In genomic region chr12:52010692-52011601, GRCh38 we compare ENCODE assay signal across 9 cellular contexts. TPM values are rescaled to one million over a fixed set of nuclear protein-coding genes. Genes with fewer than 3 reads are reported as not detected.
DNase-seq lines count a peak whose midpoint lies in the region; ATAC-seq and TF ChIP-seq lines count a peak whose summit lies in the region.
"Had no signal": no experiment of that assay in that cellular context is flagged by ENCODE, and none has a peak within 500 bp of the region (broad histone marks: within the 10 kb centered on the region; RNA-seq: fewer than 3 reads in every experiment).

No MANE protein-coding gene starts in this region.

- no peak for TF ChIP-seq CTCF in cardiac fibroblast (IDR thresholded peaks at IDR 0.05; ENCODE audit: low read depth, low read length)
- no peak for TF ChIP-seq CTCF in lung (IDR thresholded peaks at IDR 0.05; ENCODE audit: control extremely low read depth, extremely low read depth)
- no peak for TF ChIP-seq CTCF in thoracic aorta (IDR thresholded peaks at IDR 0.05)

- no peaks in the 10 kb centered on the region for H3K9me3 ChIP-seq in lung (ENCODE audit: control insufficient read depth in 2 of 2, insufficient read depth in 1 of 2, low read length in 1 of 2)
- no peaks in the 10 kb centered on the region for H3K9me3 ChIP-seq in thoracic aorta

- CTCF ChIA-PET in activated naive CD4-positive, alpha-beta T cell treated with anti-CD3 and anti-CD28 coated beads, Interleukin-2, amount 10 ng/mL, durations not matched to agents 7 days and 5 days (lab: Charles Lee), result interaction anchor here (11.6 kb wide), 1 partner anchor 9 kb away, joined by 196 read pairs; no protein-coding TSS in a partner anchor

- H3K4me3 Mint-ChIP-seq in activated naive CD4-positive, alpha-beta T cell treated with anti-CD3 and anti-CD28 coated beads, Interleukin-2, amount 10 ng/mL, durations not matched to agents 7 days and 5 days, result no peak overlapping the region

- peaks cover 34% of the 10 kb centered on the region for H3K27me3 Mint-ChIP-seq in activated naive CD4-positive, alpha-beta T cell treated with anti-CD3 and anti-CD28 coated beads, Interleukin-2, amount 10 ng/mL, durations not matched to agents 7 days and 5 days

- ATAC-seq in lung (ENCODE audit: insufficient read depth, low FRiP score) (no peak), thoracic aorta (ENCODE audit: insufficient number of reproducible peaks, low FRiP score, low read depth) (no peak)

- peaks cover 6% of the 10 kb centered on the region for H3K36me3 Mint-ChIP-seq in activated naive CD4-positive, alpha-beta T cell treated with anti-CD3 and anti-CD28 coated beads, Interleukin-2, amount 10 ng/mL, durations not matched to agents 7 days and 5 days

- no peaks in the 10 kb centered on the region for H3K27me3 ChIP-seq in lung (ENCODE audit: control insufficient read depth, insufficient read depth)
- no peaks in the 10 kb centered on the region for H3K27me3 ChIP-seq in thoracic aorta (replicated peaks; ENCODE audit: insufficient read depth)

- peaks cover 0 to 26% of the 10 kb centered on the region in 2 donors for H3K36me3 ChIP-seq in lung (ENCODE audit: control insufficient read depth in 2 of 2, insufficient read depth in 2 of 2, low read length in 2 of 2)
- no peaks in the 10 kb centered on the region for H3K36me3 ChIP-seq in thoracic aorta

- H3K4me1 ChIP-seq in lung (ENCODE audit: control insufficient read depth in 2 of 2, insufficient read depth in 2 of 2, low read length in 2 of 2) (peaks cover 0 to 8% of the 10 kb centered on the region in 2 donors), thoracic aorta (ENCODE audit: control insufficient read depth in 1 of 2, low read depth in 2 of 2) (peaks cover 8 to 34% of the 10 kb centered on the region in 2 donors)

- no peak overlapping the region for H3K27ac Mint-ChIP-seq in activated naive CD4-positive, alpha-beta T cell treated with anti-CD3 and anti-CD28 coated beads, Interleukin-2, amount 10 ng/mL, durations not matched to agents 7 days and 5 days

- H3K9me3 Mint-ChIP-seq in activated naive CD4-positive, alpha-beta T cell treated with anti-CD3 and anti-CD28 coated beads, Interleukin-2, amount 10 ng/mL, durations not matched to agents 7 days and 5 days, result no peaks in the 10 kb centered on the region

- 67 to 70% methylated on average over 8 of the region's 8 CpGs for WGBS in lung, 2 donors

- H3K4me3 ChIP-seq in cardiac fibroblast (replicated peaks in 1 of 2; ENCODE audit: low read depth in 2 of 2, low read length in 2 of 2), result peak overlapping the region; percentile 2 to 22
- H3K4me3 ChIP-seq in lung, result no peak overlapping the region
- H3K4me3 ChIP-seq in thoracic aorta, result peak overlapping the region; percentile 24

- peak overlapping the region; percentile 37 to 73 for H3K27ac ChIP-seq in lung (ENCODE audit: low read depth in 1 of 2, low read length in 1 of 2)
- peak overlapping the region in 1 of 2 donors; percentile 73 for H3K27ac ChIP-seq in thoracic aorta

- DNase-seq in NCI-H1436 (lab: John Stamatoyannopoulos, UW) (peak; percentile 70), NCI-H1436 treated with DMSO at 0.1 percent for 48 hours (lab: John Stamatoyannopoulos, UW) (no peak), cardiac fibroblast (ENCODE audit: low read depth in 2 of 2) (no peak), lung (ENCODE audit: low spot score) (no peak), thoracic aorta (ENCODE audit: low spot score) (no peak), HUDEP-2 (lab: John Stamatoyannopoulos, UW; ENCODE audit: unreplicated experiment in 76 of 76) (no peak), medulla oblongata (ENCODE audit: extremely low spot score) (no peak)
- DNase-seq in activated naive CD4-positive, alpha-beta T cell treated with anti-CD3 and anti-CD28 coated beads, Interleukin-2, amount 10 ng/mL, durations not matched to agents 7 days and 5 days, result no peak
- DNase-seq: stimulated activated CD4-positive, alpha-beta T cell treated with anti-CD3 and anti-CD28 coated beads, Interleukin-4, amount 100 ng/mL, for 24 hours had no signal

- peaks cover 21% of the 10 kb centered on the region for H3K4me1 Mint-ChIP-seq in activated naive CD4-positive, alpha-beta T cell treated with anti-CD3 and anti-CD28 coated beads, Interleukin-2, amount 10 ng/mL, durations not matched to agents 7 days and 5 days

RNA-seq across cellular contexts. Expression of gene TAMALIN, which starts 4.2 kb away (rescaled TPM):
- 10 to 100 TPM; 31.4 to 84.0 TPM for total RNA-seq in lung
- 10 to 100 TPM; 52.9 to 68.0 TPM for polyA plus RNA-seq in lung
- 10 to 100 TPM; 17.0 to 21.9 TPM for total RNA-seq in thoracic aorta

RNA-seq across cellular contexts. Expression of gene NR4A1, which starts 40.3 kb away (rescaled TPM):
- total RNA-seq in lung, result 10 to 100 TPM; 56.8 to 77.9 TPM
- polyA plus RNA-seq in lung, result 10 to 100 TPM; 45.1 to 67.3 TPM
- total RNA-seq in thoracic aorta, result 100 to 1,000 TPM; 112 to 468 TPM

RNA-seq across cellular contexts. Expression of gene ATG101, which starts 58.8 kb away (rescaled TPM):
- total RNA-seq in lung (10 to 100 TPM; 22.1 to 37.2 TPM), thoracic aorta (10 to 100 TPM; 43.0 to 46.6 TPM)
- 10 to 100 TPM; 36.2 to 64.3 TPM for polyA plus RNA-seq in lung

RNA-seq across cellular contexts. Expression of gene ACVR1B, which starts 59.4 kb away (rescaled TPM):
- total RNA-seq in lung, result 10 to 100 TPM; 14.0 to 41.7 TPM
- 10 to 100 TPM; 14.3 to 27.7 TPM for polyA plus RNA-seq in lung
- 10 to 100 TPM in 1 of 2 donors, 1 to 10 TPM in 1; 9.9 to 24.4 TPM for total RNA-seq in thoracic aorta
